Comparison of ENCODE assay signal across 11 cellular contexts in genomic region chr16:84582958-84583516, GRCh38. TPM values are rescaled to one million over a fixed set of nuclear protein-coding genes. Genes with fewer than 3 reads are reported as not detected.
DNase-seq lines count a peak whose midpoint lies in the region; ATAC-seq, FAIRE-seq and TF ChIP-seq lines count a peak whose summit lies in the region.
"Had no signal": no experiment of that assay in that cellular context is flagged by ENCODE, and none has a peak within 500 bp of the region (broad histone marks: within the 10 kb centered on the region; RNA-seq: fewer than 3 reads in every experiment).

No MANE protein-coding gene starts in this region.

- peaks cover 4% of the 10 kb centered on the region; the same call in 1 of the 3 replicates for H3K36me3 Mint-ChIP-seq in GM23338 (ENCODE audit: low read depth)

- H3K4me2 ChIP-seq in A549, result no peak overlapping the region
- no peak overlapping the region for H3K4me2 ChIP-seq in GM23338

- H3K4me3 ChIP-seq in A549 (no peak overlapping the region), GM23338 (no peak overlapping the region), astrocyte of the spinal cord (ENCODE audit: low read depth, low read length) (no peak overlapping the region), lung (no peak overlapping the region), stomach (no peak overlapping the region), gastrocnemius medialis (no peak overlapping the region)
- H3K4me3 ChIP-seq: uterus had no signal

- POLR2A ChIA-PET in A549 (lab: Yijun Ruan, JAX), result no interaction called here

- no peak for TF ChIP-seq RAD21 in A549 (conservative IDR thresholded peaks at IDR 0.05 in 1 of 2, IDR thresholded peaks at IDR 0.05 in 1 of 2)

- H2AFZ ChIP-seq in GM23338, result no peak overlapping the region

- H3K79me2 ChIP-seq in GM23338 (replicated peaks; ENCODE audit: insufficient read depth), result peaks cover 32% of the 10 kb centered on the region

- H3K27ac Mint-ChIP-seq in GM23338, result peak overlapping the region; percentile 25

- H4K20me1 ChIP-seq in GM23338 (replicated peaks; ENCODE audit: insufficient read depth), result peaks cover 8% of the 10 kb centered on the region; the same call in 1 of the 2 replicates

- intact Hi-C loops in stomach (cut with DNase I; ENCODE audit: low total_unique reads) (no loop called here), gastrocnemius medialis (cut with DNase I; ENCODE audit: low total_unique reads) (no loop called here)

- no peaks in the 10 kb centered on the region for H3K9me2 ChIP-seq in GM23338 (ENCODE audit: insufficient read depth)

- ATAC-seq in A549 (peak; percentile 59 to 75; a peak in 4 of 6 replicates), GM23338 (peak; percentile 20), lung (ENCODE audit: insufficient read depth, low FRiP score) (no peak), GM18517 (IDR thresholded peaks at IDR 0.05; ENCODE audit: unreplicated experiment) (no peak), gastrocnemius medialis (no peak), GM21619 (IDR thresholded peaks at IDR 0.05; ENCODE audit: unreplicated experiment) (no peak)

- in situ Hi-C loops in astrocyte of the spinal cord (cut with HindIII; ENCODE audit: low sequenced_read_pairs), result no loop called here
- in situ Hi-C loops in gastrocnemius medialis (cut with MboI; ENCODE audit: low sequenced_read_pairs in 4 of 4), result no loop called here

- H3K36me3 ChIP-seq in GM23338 (ENCODE audit: insufficient read depth), result no peaks in the 10 kb centered on the region
- H3K36me3 ChIP-seq in lung (ENCODE audit: control insufficient read depth in 2 of 2, insufficient read depth in 2 of 2, low read length in 2 of 2), result peaks cover 0 to 4% of the 10 kb centered on the region in 2 donors
- H3K36me3 ChIP-seq in stomach, result peaks cover 0 to 43% (median 17%) of the 10 kb centered on the region in 4 donors
- no peaks in the 10 kb centered on the region for H3K36me3 ChIP-seq in gastrocnemius medialis
- H3K36me3 ChIP-seq: uterus had no signal

- H3K27me3 ChIP-seq in GM23338 (ENCODE audit: insufficient read depth) (no peaks in the 10 kb centered on the region), lung (ENCODE audit: control insufficient read depth, insufficient read depth) (no peaks in the 10 kb centered on the region), stomach (no peaks in the 10 kb centered on the region), gastrocnemius medialis (no peaks in the 10 kb centered on the region)
- H3K27me3 ChIP-seq: uterus had no signal

- no peak for FAIRE-seq in A549 (lab: Jason Lieb, UNC)
- FAIRE-seq: keratinocyte had no signal

- DNase-seq in A549 (ENCODE audit: low read depth in 1 of 2, low spot score in 1 of 2) (peak; percentile 43 to 48), GM23338 (ENCODE audit: low spot score) (no peak), astrocyte of the spinal cord (ENCODE audit: low read depth, low spot score) (peak; percentile 85), lung (ENCODE audit: low spot score) (peak; percentile 43), stomach (no peak), gastrocnemius medialis (no peak)
- DNase-seq: COR-L47, uterus had no signal

- TF ChIP-seq CTCF in A549 (IDR thresholded peaks at IDR 0.05) (no peak), GM23338 (conservative IDR thresholded peaks at IDR 0.05; ENCODE audit: low read depth in 2 of 2) (no peak), astrocyte of the spinal cord (IDR thresholded peaks at IDR 0.05; ENCODE audit: low read depth, low read length) (no peak), lung (IDR thresholded peaks at IDR 0.05; ENCODE audit: control extremely low read depth, extremely low read depth) (no peak), stomach (IDR thresholded peaks at IDR 0.05) (no peak), gastrocnemius medialis (IDR thresholded peaks at IDR 0.05 in 4 of 5, conservative IDR thresholded peaks at IDR 0.05 in 1 of 5) (no peak)

- H3K27me3 Mint-ChIP-seq in GM23338 (ENCODE audit: insufficient read depth, low read depth, poor library complexity), result peaks cover 16% of the 10 kb centered on the region

- peak overlapping the region in 1 of 2 experiments; percentile 41; a peak in 3 of 6 replicates for H3K27ac ChIP-seq in A549
- H3K27ac ChIP-seq in GM23338 (ENCODE audit: low read depth), result peak overlapping the region; percentile 73; the same call in 1 of the 2 replicates
- H3K27ac ChIP-seq in lung (ENCODE audit: low read depth in 1 of 2, low read length in 1 of 2), result no peak overlapping the region
- peak overlapping the region in 2 of 5 donors; percentile 36 to 42 for H3K27ac ChIP-seq in stomach
- H3K27ac ChIP-seq in gastrocnemius medialis, result no peak overlapping the region
- H3K27ac ChIP-seq: uterus had no signal

- H3K9me3 Mint-ChIP-seq in GM23338, result no peaks in the 10 kb centered on the region

- TF ChIP-seq EP300 in A549 (IDR thresholded peaks at IDR 0.05) (no peak), stomach (IDR thresholded peaks at IDR 0.05) (no peak)

- TF ChIP-seq POLR2A in A549 (IDR thresholded peaks at IDR 0.05; ENCODE audit: low read length) (no peak), stomach (IDR thresholded peaks at IDR 0.05) (no peak), gastrocnemius medialis (IDR thresholded peaks at IDR 0.05) (no peak)

- H3K4me3 Mint-ChIP-seq in GM23338, result no peak overlapping the region

- H3K4me1 ChIP-seq in A549, result peaks cover 12% of the 10 kb centered on the region
- H3K4me1 ChIP-seq in GM23338 (ENCODE audit: insufficient read depth), result peaks cover 12% of the 10 kb centered on the region
- H3K4me1 ChIP-seq in lung (ENCODE audit: control insufficient read depth in 2 of 2, insufficient read depth in 2 of 2, low read length in 2 of 2), result peaks cover 0 to 4% of the 10 kb centered on the region in 2 donors
- H3K4me1 ChIP-seq in stomach, result peaks cover 12 to 90% (median 46%) of the 10 kb centered on the region in 4 donors
- H3K4me1 ChIP-seq in gastrocnemius medialis, result no peaks in the 10 kb centered on the region
- H3K4me1 ChIP-seq: uterus had no signal

- WGBS in A549 (ENCODE audit: missing lambda C conversion rate), result 54% methylated on average over 11 of the region's 11 CpGs
- WGBS in lung, 2 donors, result 65 to 87% methylated on average over 11 of the region's 11 CpGs
- 66 to 81% (median 71%) methylated on average over 11 of the region's 11 CpGs for WGBS in stomach, 5 donors

- H3K9me3 ChIP-seq in A549 (no peaks in the 10 kb centered on the region), lung (ENCODE audit: control insufficient read depth in 2 of 2, insufficient read depth in 1 of 2, low read length in 1 of 2) (peaks cover 0 to 4% of the 10 kb centered on the region in 2 donors), stomach (no peaks in the 10 kb centered on the region), gastrocnemius medialis (no peaks in the 10 kb centered on the region)
- H3K9me3 ChIP-seq: uterus had no signal

- H3K4me1 Mint-ChIP-seq in GM23338, result peaks cover 16% of the 10 kb centered on the region

- CTCF ChIA-PET in A549 (lab: Yijun Ruan, JAX), result interaction anchor here (1.0 to 2.9 kb wide), 6 partner anchors 10 to 306 kb away, joined by 3 to 15 read pairs (median 4); no protein-coding TSS in a partner anchor

- H3F3A ChIP-seq in GM23338 (replicated peaks; ENCODE audit: low read depth), result peaks cover 9% of the 10 kb centered on the region; the same call in 1 of the 2 replicates

TF ChIP-seq in A549, 52 proteins besides CTCF, POLR2A, EP300 and RAD21:
- TF ChIP-seq RFX5 (IDR thresholded peaks at IDR 0.05), result no peak
- no peak for TF ChIP-seq ZSCAN20 (CRISPR knock-in tag; IDR thresholded peaks at IDR 0.05)
TF ChIP-seq in A549: peak in this region for 0.

TF ChIP-seq in GM23338, 12 proteins besides CTCF, POLR2A, EP300 and RAD21 (continues in another document):
- TF ChIP-seq ETS1 (IDR thresholded peaks at IDR 0.05) (no peak), ZNF114 (CRISPR knock-in tag; IDR thresholded peaks at IDR 0.05) (no peak), CREB1 (CRISPR knock-in tag; IDR thresholded peaks at IDR 0.05; ENCODE audit: low read depth) (no peak), ZNF331 (CRISPR knock-in tag; IDR thresholded peaks at IDR 0.05; ENCODE audit: low read depth) (no peak), NANOG (IDR thresholded peaks at IDR 0.05; ENCODE audit: borderline replicate concordance) (no peak), JUNB (IDR thresholded peaks at IDR 0.05; ENCODE audit: unreplicated experiment) (no peak), EZH2phosphoT487 (IDR thresholded peaks at IDR 0.05; ENCODE audit: unreplicated experiment) (no peak)

RNA-seq across cellular contexts. Expression of gene COTL1, which starts 34.8 kb away (rescaled TPM):
- polyA plus RNA-seq in A549 (2011; rRNA removed) (89.7 and 94.1 TPM in 2 replicates), A549 (2017; fragmentation: RNase III; extraction: RNeasy Plus Mini Kit Qiagen cat#74134 plus additional on column Dnase treatment) (372 to 495 TPM (median 379 TPM) in 3 replicates), GM23338 (2016; fragmentation: Nextera tagmentation; extraction: Ambion mirVana) (165 and 166 TPM in 2 replicates), lung (100 to 1,000 TPM in 1 of 2 donors, 10 to 100 TPM in 1; 80.1 to 223 TPM), stomach (100 to 1,000 TPM in 2 of 3 donors, 10 to 100 TPM in 1; 52.7 to 187 (median 184) TPM)
- polyA plus RNA-seq in A549 (2012; cell fraction: cytosol; rRNA removed), result 243 and 292 TPM in 2 replicates
- polyA plus RNA-seq in A549 (2012; cell fraction: nucleus; rRNA removed), result 169 and 182 TPM in 2 replicates
- 54.9 and 77.1 TPM in 2 replicates for polyA minus RNA-seq in A549 (2011; rRNA and poly(A)+ RNA removed)
- 111 and 117 TPM in 2 replicates for total RNA-seq in GM23338 (2014; rRNA removed; shearing (Covaris generic))
- total RNA-seq in lung (100 to 1,000 TPM in 1 of 2 donors, 10 to 100 TPM in 1; 62.4 to 204 TPM), stomach (100 to 1,000 TPM in 3 of 5 donors, 10 to 100 TPM in 2; 40.3 to 184 (median 173) TPM), gastrocnemius medialis (1 to 10 TPM; 2.8 to 8.7 (median 6.2) TPM)

Comparison
In these comparisons a context has a peak if more than half of its experiments do, and no peak if none do; other contexts are left out.
1. ATAC-seq: peak in A549 (2 of 2) and GM23338 (single experiment); none in lung (single experiment), GM18517 (single experiment), gastrocnemius medialis (0 of 2) and GM21619 (single experiment).
2. DNase-seq: peak in A549 (2 of 2), astrocyte of the spinal cord (single experiment) and lung (single experiment); none in GM23338 (single experiment), stomach (single experiment) and gastrocnemius medialis (0 of 2).
3. RNA of gene COTL1, which starts 34.8 kb away (total RNA-seq): 62.4 to 204 TPM in lung, 40.3 to 184 TPM in stomach and 111 to 117 TPM in GM23338; 2.8 to 8.7 TPM in gastrocnemius medialis; every median in the first group is over 4 times any median in the second.